ENCODE assay signal across 18 cellular contexts in the genomic region with DNA sequence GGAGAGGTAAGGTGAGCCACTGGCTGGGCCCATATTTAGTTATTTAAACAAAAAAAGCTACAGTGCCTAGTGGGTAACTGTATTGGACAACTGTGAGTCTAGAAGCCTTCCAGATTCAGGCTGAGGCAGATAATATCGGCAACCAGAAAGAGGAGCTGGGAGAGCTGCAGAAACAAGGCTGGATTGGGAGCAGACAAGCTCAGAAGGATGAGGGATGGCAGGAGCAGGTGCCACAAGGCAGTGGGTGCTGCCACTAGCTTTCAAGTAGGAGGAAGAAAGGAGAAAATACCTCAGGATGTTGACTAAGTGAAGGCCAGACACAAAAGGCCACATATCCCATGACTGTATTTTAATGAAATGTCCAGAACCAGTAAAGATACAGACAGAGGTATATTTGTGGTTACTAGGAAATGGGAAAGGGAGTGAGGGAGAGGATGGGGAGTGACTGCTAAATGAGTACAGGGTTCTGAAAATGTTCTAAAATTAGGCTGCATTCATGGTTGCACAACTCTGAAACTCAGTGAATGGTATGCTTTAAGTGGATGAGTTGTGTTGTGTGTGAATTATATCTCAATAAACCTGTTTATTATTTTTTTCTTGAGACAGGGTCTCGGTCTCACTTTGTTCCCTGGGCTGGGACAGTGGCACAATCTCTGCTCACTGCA. TPM values are rescaled to one million over a fixed set of nuclear protein-coding genes. Genes with fewer than 3 reads are reported as not detected.
DNase-seq lines count a peak whose midpoint lies in the region; ATAC-seq and TF ChIP-seq lines count a peak whose summit lies in the region.
"Had no signal": no experiment of that assay in that cellular context is flagged by ENCODE, and none has a peak within 500 bp of the region (broad histone marks: within the 10 kb centered on the region; RNA-seq: fewer than 3 reads in every experiment).

No MANE protein-coding gene starts in this region.

- H3K79me1 ChIP-seq in IMR-90 (ENCODE audit: low read depth in 1 of 2, low read length in 2 of 2), result peaks cover 15 to 45% of the 10 kb centered on the region in 2 experiments

- peaks cover 3% of the 10 kb centered on the region; the same call in 1 of the 2 replicates for H4K20me1 ChIP-seq in IMR-90 (ENCODE audit: insufficient read depth, low read length)

- H3K9me3 ChIP-seq in IMR-90 (ENCODE audit: control insufficient read depth, insufficient read depth, low read length), result no peaks in the 10 kb centered on the region
- H3K9me3 ChIP-seq: BLaER1, lower lobe of right lung, psoas muscle, thyroid gland had no signal

- no peaks in the 10 kb centered on the region for H3K36me3 Mint-ChIP-seq in naive B cell
- H3K36me3 Mint-ChIP-seq: natural killer cell treated with Interleukin-12 subunit alpha and Interleukin-12 subunit beta and Interleukin-15 and Interleukin-18, amount 100 ng/mL, for 72 hours had no signal

- H4K5ac ChIP-seq in IMR-90 (ENCODE audit: low read depth, low read length), result no peak overlapping the region

- no peak overlapping the region for H4K8ac ChIP-seq in IMR-90 (ENCODE audit: low read depth in 2 of 2, low read length in 2 of 2)

- H3K56ac ChIP-seq in IMR-90 (ENCODE audit: extremely low read depth, insufficient read depth, low read length), result no peak overlapping the region

- H3K27me3 Mint-ChIP-seq in naive B cell, result no peaks in the 10 kb centered on the region
- H3K27me3 Mint-ChIP-seq: activated CD4-positive, alpha-beta T cell treated with anti-CD3 and anti-CD28 coated beads for 36 hours; natural killer cell treated with Interleukin-12 subunit alpha and Interleukin-12 subunit beta and Interleukin-15 and Interleukin-18, amount 100 ng/mL, for 72 hours had no signal

- no peak overlapping the region for H3K4me3 ChIP-seq in IMR-90 (ENCODE audit: insufficient read depth, low read depth, low read length)
- H3K4me3 ChIP-seq: BLaER1, lower lobe of right lung, psoas muscle, thyroid gland had no signal

- DNase-seq in EH (ENCODE audit: low read depth), result peak; percentile 46
- peak; percentile 29 for DNase-seq in IMR-90
- peak; percentile 28 for DNase-seq in amniotic epithelial cell (ENCODE audit: low read depth)
- DNase-seq in naive B cell, result no peak
- DNase-seq in CD1c-positive myeloid dendritic cell (ENCODE audit: extremely low spot score), result no peak
- no peak for DNase-seq in GOT3 (lab: John Stamatoyannopoulos, UW)
- DNase-seq: activated CD4-positive, alpha-beta T cell treated with anti-CD3 and anti-CD28 coated beads for 36 hours; DMS79; lower lobe of right lung; NCI-H1694 treated with DMSO at 0.1 percent for 48 hours; Right ventricle myocardium superior; T-helper 9 cell; thyroid gland had no signal

- dilution Hi-C loops in IMR-90 (cut with HindIII; ENCODE audit: low sequenced_read_pairs, unreplicated experiment), result no loop called here

- H3K27ac Mint-ChIP-seq in naive B cell, result peak overlapping the region in 5 of 6 donors; percentile 10 to 96 (median 74)
- H3K27ac Mint-ChIP-seq: activated CD4-positive, alpha-beta T cell treated with anti-CD3 and anti-CD28 coated beads for 36 hours; natural killer cell treated with Interleukin-12 subunit alpha and Interleukin-12 subunit beta and Interleukin-15 and Interleukin-18, amount 100 ng/mL, for 72 hours had no signal

- H2BK15ac ChIP-seq in IMR-90 (ENCODE audit: low read depth, low read length), result no peak overlapping the region

- no peak for TF ChIP-seq CTCF in IMR-90 (conservative IDR thresholded peaks at IDR 0.05; ENCODE audit: low read depth, low read length)

- 0 out of 2 replicates have a peak overlapping the region, but pooled peaks have one; percentile 1 for H3K23ac ChIP-seq in IMR-90 (ENCODE audit: low read depth, low read length)

- POLR2A ChIA-PET in IMR-90 (lab: Charles Lee; ENCODE audit: unreplicated experiment), result no interaction called here

- H3K4ac ChIP-seq in IMR-90 (ENCODE audit: low read depth, low read length), result no peak overlapping the region

- H2AFZ ChIP-seq in IMR-90 (replicated peaks; ENCODE audit: low read length, poor library complexity), result no peak overlapping the region

- no peak overlapping the region for H2AK5ac ChIP-seq in IMR-90 (ENCODE audit: low read depth, low read length)

- no peak for TF ChIP-seq POLR2A in IMR-90 (IDR thresholded peaks at IDR 0.05; ENCODE audit: low read depth, low read length)

- no TSS peak for BruUV-seq in IMR-90 (replicated peaks; lab: Mats Ljungman, UMichigan)

- H3K4me2 ChIP-seq in IMR-90 (ENCODE audit: low read depth, low read length), result no peak overlapping the region
- H3K4me2 ChIP-seq: BLaER1 had no signal

- no peak for TF ChIP-seq RAD21 in IMR-90 (IDR thresholded peaks at IDR 0.05; ENCODE audit: low read length)

- H3K14ac ChIP-seq in IMR-90 (replicated peaks; ENCODE audit: low read depth, low read length), result no peak overlapping the region

- no peak overlapping the region for H2BK120ac ChIP-seq in IMR-90 (ENCODE audit: low read depth, low read length)

- peaks cover 17% of the 10 kb centered on the region for H3K36me3 ChIP-seq in IMR-90 (ENCODE audit: control insufficient read depth, insufficient read depth, low read length)
- H3K36me3 ChIP-seq: thyroid gland had no signal

- H3K4me1 ChIP-seq in IMR-90 (ENCODE audit: control insufficient read depth, insufficient read depth, low read length), result no peaks in the 10 kb centered on the region; the same call in 1 of the 2 replicates
- H3K4me1 ChIP-seq: psoas muscle had no signal

- no peak overlapping the region for H3K27ac ChIP-seq in IMR-90 (ENCODE audit: insufficient read depth, low read length)
- H3K27ac ChIP-seq: BLaER1, lower lobe of right lung, psoas muscle, thyroid gland had no signal

- intact Hi-C loops in IMR-90 (cut with micrococcal nuclease), result no loop called here

- CTCF ChIA-PET in IMR-90 (lab: Yijun Ruan, JAX), result no interaction called here

- no peak overlapping the region for H4K91ac ChIP-seq in IMR-90 (ENCODE audit: insufficient read depth, low read depth, low read length)

- H3K9me3 Mint-ChIP-seq in naive B cell, result no peaks in the 10 kb centered on the region
- H3K9me3 Mint-ChIP-seq: natural killer cell treated with Interleukin-12 subunit alpha and Interleukin-12 subunit beta and Interleukin-15 and Interleukin-18, amount 100 ng/mL, for 72 hours had no signal

- 80% methylated on average over 1 of the region's 2 CpGs; no CpG with 5 or more reads in 1 of the 2 experiments for WGBS in IMR-90 (ENCODE audit: extremely low coverage in 2 of 2, insufficient read length in 1 of 2), 2 experiments

- peaks cover 9% of the 10 kb centered on the region for H3K9me1 ChIP-seq in IMR-90 (ENCODE audit: insufficient read depth, low read length)

- H2BK20ac ChIP-seq in IMR-90 (ENCODE audit: low read depth, low read length), result no peak overlapping the region

- ATAC-seq in IMR-90 (ENCODE audit: low read depth), result no peak
- ATAC-seq in naive B cell (ENCODE audit: low read depth in 2 of 2), result no peak
- no peak for ATAC-seq in GM19395 (IDR thresholded peaks at IDR 0.05; ENCODE audit: unreplicated experiment)
- ATAC-seq: activated CD4-positive, alpha-beta T cell treated with anti-CD3 and anti-CD28 coated beads for 36 hours; lower lobe of right lung; natural killer cell treated with Interleukin-12 subunit alpha and Interleukin-12 subunit beta and Interleukin-15 and Interleukin-18, amount 100 ng/mL, for 72 hours had no signal

- H3K9ac ChIP-seq in IMR-90 (ENCODE audit: low read depth, low read length), result no peak overlapping the region
- H3K9ac ChIP-seq: BLaER1 had no signal

- no peak overlapping the region for H2AK9ac ChIP-seq in IMR-90 (replicated peaks; ENCODE audit: low read depth, low read length, poor library complexity)

- peaks cover 4 to 10% (median 5%) of the 10 kb centered on the region in 3 donors for H3K4me1 Mint-ChIP-seq in naive B cell
- H3K4me1 Mint-ChIP-seq: activated CD4-positive, alpha-beta T cell treated with anti-CD3 and anti-CD28 coated beads for 36 hours had no signal

- no peak overlapping the region for H2BK5ac ChIP-seq in IMR-90 (ENCODE audit: low read depth, low read length, poor library complexity, severe bottlenecking)

- in situ Hi-C loops in IMR-90 (cut with MboI; ENCODE audit: low sequenced_read_pairs), result no loop called here

- H3K27me3 ChIP-seq in IMR-90 (ENCODE audit: control insufficient read depth, insufficient read depth, low read length), result no peaks in the 10 kb centered on the region
- H3K27me3 ChIP-seq: BLaER1, thyroid gland had no signal

- H3K18ac ChIP-seq in IMR-90 (ENCODE audit: low read depth, low read length), result no peak overlapping the region

- no peak overlapping the region for H3K4me3 Mint-ChIP-seq in naive B cell
- H3K4me3 Mint-ChIP-seq: activated CD4-positive, alpha-beta T cell treated with anti-CD3 and anti-CD28 coated beads for 36 hours; natural killer cell treated with Interleukin-12 subunit alpha and Interleukin-12 subunit beta and Interleukin-15 and Interleukin-18, amount 100 ng/mL, for 72 hours had no signal

TF ChIP-seq in IMR-90, 13 proteins besides CTCF, POLR2A, EP300 and RAD21:
- TF ChIP-seq SMC3 (IDR thresholded peaks at IDR 0.05; ENCODE audit: low read depth, low read length) (no peak), CEBPB (IDR thresholded peaks at IDR 0.05; ENCODE audit: low read depth, low read length) (peak; percentile 83)

RNA-seq across cellular contexts. Expression of a gene that starts 11.8 kb away (rescaled TPM):
- not detected in 2 replicates for total RNA-seq in IMR-90 (2012; rRNA removed)
- polyA plus RNA-seq in IMR-90 (2012; rRNA removed) (0.03 and 0.09 TPM in 2 replicates), naive B cell (ENCODE audit: low read depth in 6 of 6) (not detected)
- 0.03 and 0.08 TPM in 2 replicates for polyA plus RNA-seq in IMR-90 (2012; cell fraction: cytosol; rRNA removed)
- polyA plus RNA-seq in IMR-90 (2012; cell fraction: nucleus; rRNA removed; ENCODE audit: low replicate concordance), result 0.19 and 0.51 TPM in 2 replicates
- total RNA-seq: epithelial cell of proximal tubule had no signal

RNA-seq across cellular contexts. Expression of a gene that starts 34.5 kb away (rescaled TPM):
- 238 and 484 TPM in 2 replicates for total RNA-seq in IMR-90 (2012; rRNA removed)
- polyA plus RNA-seq in IMR-90 (2012; rRNA removed), result 253 TPM in 2 replicates
- polyA plus RNA-seq in IMR-90 (2012; cell fraction: cytosol; rRNA removed), result 146 and 163 TPM in 2 replicates
- polyA plus RNA-seq in IMR-90 (2012; cell fraction: nucleus; rRNA removed; ENCODE audit: low replicate concordance), result 79.5 and 128 TPM in 2 replicates
- polyA plus RNA-seq in naive B cell (ENCODE audit: low read depth in 6 of 6), result 100 to 1,000 TPM in 2 of 6 donors, 10 to 100 TPM in 4; 78.6 to 109 (median 95.1) TPM

RNA-seq across cellular contexts. Expression of a gene that starts 52.3 kb away (rescaled TPM):
- total RNA-seq in IMR-90 (2012; rRNA removed), result 29.2 and 32.4 TPM in 2 replicates
- polyA plus RNA-seq in IMR-90 (2012; rRNA removed) (144 and 164 TPM in 2 replicates), naive B cell (ENCODE audit: low read depth in 6 of 6) (10 to 100 TPM in 5 of 6 donors, 1 to 10 TPM in 1; 7.5 to 21.9 (median 17.2) TPM)
- polyA plus RNA-seq in IMR-90 (2012; cell fraction: cytosol; rRNA removed), result 96.1 and 190 TPM in 2 replicates
- polyA plus RNA-seq in IMR-90 (2012; cell fraction: nucleus; rRNA removed; ENCODE audit: low replicate concordance), result 451 and 1,131 TPM in 2 replicates

Comparison
In these comparisons a context has a peak if more than half of its experiments do, and no peak if none do; other contexts are left out.
1. DNase-seq: peak in EH (single experiment), IMR-90 (single experiment) and amniotic epithelial cell (single experiment); none in naive B cell (single experiment), CD1c-positive myeloid dendritic cell (single experiment) and GOT3 (single experiment).